Comparison of ENCODE assay signal across 9 cellular contexts in genomic region chr6:35294308-35294945, GRCh38. TPM values are rescaled to one million over a fixed set of nuclear protein-coding genes. Genes with fewer than 3 reads are reported as not detected.
DNase-seq lines count a peak whose midpoint lies in the region; ATAC-seq, FAIRE-seq and TF ChIP-seq lines count a peak whose summit lies in the region.
"Had no signal": no experiment of that assay in that cellular context is flagged by ENCODE, and none has a peak within 500 bp of the region (broad histone marks: within the 10 kb centered on the region; RNA-seq: fewer than 3 reads in every experiment).

No MANE protein-coding gene starts in this region.

- H3K79me2 ChIP-seq in K562 (ENCODE audit: control insufficient read depth, insufficient read depth, low read length) = peaks cover 17% of the 10 kb centered on the region

- no peak overlapping the region for H3K27ac ChIP-seq in K562 (ENCODE audit: extremely low read depth, low read depth, low read length)
- H3K27ac ChIP-seq: SK-N-MC had no signal

- CTCF ChIA-PET in Calu3 (lab: Charles Lee) = interaction anchor here (1.0 to 1.1 kb wide), 3 partner anchors 8 to 34 kb away, joined by 3 to 5 read pairs (median 3); no protein-coding TSS in a partner anchor
- CTCF ChIA-PET in K562 (lab: Yijun Ruan, JAX; ENCODE audit: low intra/inter-chr PET ratio) = interaction anchor here (0.5 to 2.1 kb wide), 6 partner anchors 33 to 443 kb away, joined by 3 to 9 read pairs (median 7); partner anchors contain the start of genes ARMC12, PPARD and RPL10A

- FAIRE-seq in K562 (lab: Jason Lieb, UNC) = peak; percentile 91

- peak; percentile 94 for TF ChIP-seq CTCF in Calu3 (IDR thresholded peaks at IDR 0.05; ENCODE audit: unreplicated experiment)
- peak; percentile 88 to 96 (median 91) for TF ChIP-seq CTCF in K562 (IDR thresholded peaks at IDR 0.05 in 2 of 3, conservative IDR thresholded peaks at IDR 0.05 in 1 of 3; ENCODE audit: insufficient read depth in 2 of 3, low read depth in 1 of 3, low read length in 3 of 3)

- no peak overlapping the region for H3K4me3 Mint-ChIP-seq in Calu3 (ENCODE audit: low read depth, unreplicated experiment)
- H3K4me3 Mint-ChIP-seq in stimulated activated naive CD8-positive, alpha-beta T cell treated with anti-CD3 and anti-CD28 coated beads, Interleukin-15, amount 100 ng/mL, for 72 hours = no peak overlapping the region

- peaks cover 17 to 21% of the 10 kb centered on the region in 2 experiments for H3K4me1 ChIP-seq in K562 (replicated peaks in 1 of 2; ENCODE audit: control insufficient read depth in 2 of 2, insufficient read depth in 2 of 2, low read length in 2 of 2)

- no peaks in the 10 kb centered on the region for H3K9me1 ChIP-seq in K562 (ENCODE audit: control insufficient read depth, insufficient read depth, low read length)

- no peak overlapping the region for H3K4me2 ChIP-seq in K562 (ENCODE audit: insufficient read depth, low read length)

- H3K36me3 Mint-ChIP-seq in Calu3 (ENCODE audit: insufficient read depth, unreplicated experiment) = peaks cover 21% of the 10 kb centered on the region

- intact Hi-C loops in Calu3 (cut with micrococcal nuclease; ENCODE audit: unreplicated experiment) = loop anchor here (10.0 kb wide), 1 partner anchor 260 kb away; no protein-coding TSS in a partner anchor
- intact Hi-C loops in K562 (cut with micrococcal nuclease) = loop anchor here (10.0 kb wide), 2 partner anchors 260 to 660 kb away; no protein-coding TSS in a partner anchor

- peak; percentile 67 to 83 for TF ChIP-seq RAD21 in K562 (CRISPR knock-in tag; conservative IDR thresholded peaks at IDR 0.05 in 1 of 2, IDR thresholded peaks at IDR 0.05 in 1 of 2)

- no peak overlapping the region for H3K9ac ChIP-seq in K562 (ENCODE audit: insufficient read depth in 1 of 2, low read depth in 2 of 2, low read length in 2 of 2)

- ATAC-seq in K562 = peak; percentile 62
- no peak for ATAC-seq in stimulated activated naive CD8-positive, alpha-beta T cell treated with anti-CD3 and anti-CD28 coated beads, Interleukin-15, amount 100 ng/mL, for 72 hours
- ATAC-seq in GM19397 (IDR thresholded peaks at IDR 0.05; ENCODE audit: unreplicated experiment) = no peak
- ATAC-seq in HG03159 (IDR thresholded peaks at IDR 0.05; ENCODE audit: unreplicated experiment) = no peak

- TF ChIP-seq EP300 in K562 (IDR thresholded peaks at IDR 0.05; ENCODE audit: low read length) = no peak

- no peaks in the 10 kb centered on the region for H3K27me3 Mint-ChIP-seq in Calu3 (ENCODE audit: unreplicated experiment)
- no peaks in the 10 kb centered on the region for H3K27me3 Mint-ChIP-seq in stimulated activated naive CD8-positive, alpha-beta T cell treated with anti-CD3 and anti-CD28 coated beads, Interleukin-15, amount 100 ng/mL, for 72 hours

- H3K27me3 ChIP-seq in K562 (ENCODE audit: control insufficient read depth in 2 of 2, insufficient read depth in 2 of 2, low read length in 2 of 2) = no peaks in the 10 kb centered on the region

- H3K36me3 ChIP-seq in K562 (ENCODE audit: control insufficient read depth, insufficient read depth, low read length) = no peaks in the 10 kb centered on the region; the same call in 2 of the 3 replicates

- BruUV-seq in Calu3 (replicated peaks; lab: Mats Ljungman, UMichigan) = no TSS peak
- BruUV-seq in K562 (replicated peaks; lab: Mats Ljungman, UMichigan) = no TSS peak

- H4K20me1 ChIP-seq in K562 (replicated peaks; ENCODE audit: control insufficient read depth, insufficient read depth, low read length) = no peaks in the 10 kb centered on the region

- peaks cover 3% of the 10 kb centered on the region for H3K4me1 Mint-ChIP-seq in Calu3 (ENCODE audit: low read depth, unreplicated experiment)
- peaks cover 24% of the 10 kb centered on the region for H3K4me1 Mint-ChIP-seq in stimulated activated naive CD8-positive, alpha-beta T cell treated with anti-CD3 and anti-CD28 coated beads, Interleukin-15, amount 100 ng/mL, for 72 hours

- in situ Hi-C loops in K562 (cut with MboI) = no loop called here

- no peak overlapping the region for H3K27ac Mint-ChIP-seq in Calu3 (ENCODE audit: unreplicated experiment)
- no peak overlapping the region for H3K27ac Mint-ChIP-seq in stimulated activated naive CD8-positive, alpha-beta T cell treated with anti-CD3 and anti-CD28 coated beads, Interleukin-15, amount 100 ng/mL, for 72 hours

- H3K9me3 ChIP-seq in K562 (replicated peaks; ENCODE audit: control insufficient read depth, insufficient read depth, low read depth, low read length) = no peaks in the 10 kb centered on the region

- H2AFZ ChIP-seq in K562 (ENCODE audit: low read depth, low read length) = 0 out of 2 replicates have a peak overlapping the region, but pooled peaks have one; percentile 3

- TF ChIP-seq POLR2A in K562 (conservative IDR thresholded peaks at IDR 0.05) = no peak

- WGBS in K562 (ENCODE audit: insufficient coverage, low coverage, missing lambda C conversion rate) = 33% methylated on average over 10 of the region's 10 CpGs

- no peak overlapping the region for H3K4me3 ChIP-seq in K562
- H3K4me3 ChIP-seq: SK-N-MC had no signal

- DNase-seq in Calu3 = peak; percentile 60
- peak; percentile 75 for DNase-seq in HuH-7 (ENCODE audit: low spot score)
- peak; percentile 37 for DNase-seq in SHP77 treated with DMSO at 0.1 percent for 48 hours (lab: John Stamatoyannopoulos, UW)
- peak; percentile 75 to 85 (median 79) for DNase-seq in K562 (ENCODE audit: extremely low read depth in 1 of 4, low spot score in 3 of 4)
- peak; percentile 70 for DNase-seq in islet precursor cell
- peak; percentile 29 to 43 for DNase-seq in stimulated activated naive CD8-positive, alpha-beta T cell treated with anti-CD3 and anti-CD28 coated beads, Interleukin-15, amount 100 ng/mL, for 72 hours

- POLR2A ChIA-PET in K562 (lab: Yijun Ruan, JAX) = interaction anchor here (0.8 to 1.6 kb wide), 4 partner anchors 163 to 179 kb away, joined by 3 to 6 read pairs (median 4); partner anchors contain the start of gene RPL10A

- no peaks in the 10 kb centered on the region for H3K9me3 Mint-ChIP-seq in Calu3 (ENCODE audit: low read depth, unreplicated experiment)
- no peaks in the 10 kb centered on the region for H3K9me3 Mint-ChIP-seq in stimulated activated naive CD8-positive, alpha-beta T cell treated with anti-CD3 and anti-CD28 coated beads, Interleukin-15, amount 100 ng/mL, for 72 hours

RNA-seq across cellular contexts. Expression of gene DEF6, which starts 3.2 kb away (rescaled TPM):
- total RNA-seq in Calu3 (2022) (15.4 and 18.5 TPM in 2 replicates), K562 (2014; rRNA removed) (42.0 and 43.4 TPM in 2 replicates), K562 (2014; rRNA removed; fragmentation: Illumina TruSeq; extraction: Trizol) (10.0 and 13.5 TPM in 2 replicates), K562 (2015; rRNA removed; fragmentation: Illumina TruSeq; extraction: Trizol) (22.7 and 24.5 TPM in 2 replicates), K562 (2021) (30.9 and 37.8 TPM in 2 replicates)
- 16.1 and 32.8 TPM in 2 replicates for total RNA-seq in K562 (2011; cell fraction: chromatin; rRNA removed; ENCODE audit: low replicate concordance)
- 31.3 and 33.7 TPM in 2 replicates for total RNA-seq in K562 (2011; cell fraction: nucleolus; rRNA removed)
- total RNA-seq in K562 (2011; cell fraction: nucleoplasm; rRNA removed) = 22.9 and 25.3 TPM in 2 replicates
- polyA plus RNA-seq in K562 (2011; rRNA removed) (27.5 and 42.7 TPM in 2 replicates), K562 (2014; fragmentation: Illumina TruSeq; extraction: Trizol) (15.9 and 22.0 TPM in 2 replicates), K562 (2014; fragmentation: Nextera tagmentation; extraction: Ambion mirVana) (1 to 10 TPM; 1.3 to 1.4 TPM), K562 (2014; rRNA removed) (44.6 and 45.7 TPM in 2 replicates)
- polyA plus RNA-seq in K562 (2011; cell fraction: cytosol; rRNA removed) = 38.6 and 39.4 TPM in 2 replicates
- 97.0 and 136 TPM in 2 replicates for polyA plus RNA-seq in K562 (2011; cell fraction: nucleus; rRNA removed)
- 23.2 and 45.2 TPM in 2 replicates for polyA plus RNA-seq in K562 (2012)
- 22.7 and 23.2 TPM in 2 replicates for polyA minus RNA-seq in K562 (2011; rRNA and poly(A)+ RNA removed)
- polyA minus RNA-seq in K562 (2011; cell fraction: cytosol; rRNA and poly(A)+ RNA removed) = 15.9 and 23.3 TPM in 2 replicates
- 25.7 and 35.2 TPM in 2 replicates for polyA minus RNA-seq in K562 (2011; cell fraction: nucleus; rRNA and poly(A)+ RNA removed)

RNA-seq across cellular contexts. Expression of gene ZNF76, which starts 34.9 kb away (rescaled TPM):
- total RNA-seq in Calu3 (2022) (52.0 and 60.0 TPM in 2 replicates), K562 (2014; rRNA removed) (10.7 and 13.1 TPM in 2 replicates), K562 (2014; rRNA removed; fragmentation: Illumina TruSeq; extraction: Trizol) (3.9 and 4.4 TPM in 2 replicates), K562 (2015; rRNA removed; fragmentation: Illumina TruSeq; extraction: Trizol) (4.3 and 5.0 TPM in 2 replicates), K562 (2021) (13.1 and 16.0 TPM in 2 replicates)
- total RNA-seq in K562 (2011; cell fraction: chromatin; rRNA removed; ENCODE audit: low replicate concordance) = 63.3 and 125 TPM in 2 replicates
- 52.7 and 67.8 TPM in 2 replicates for total RNA-seq in K562 (2011; cell fraction: nucleolus; rRNA removed)
- 59.0 and 75.9 TPM in 2 replicates for total RNA-seq in K562 (2011; cell fraction: nucleoplasm; rRNA removed)
- polyA plus RNA-seq in K562 (2011; rRNA removed) (14.9 and 26.5 TPM in 2 replicates), K562 (2014; fragmentation: Illumina TruSeq; extraction: Trizol) (10.9 and 16.1 TPM in 2 replicates), K562 (2014; fragmentation: Nextera tagmentation; extraction: Ambion mirVana) (1 to 10 TPM; 1.2 to 1.3 TPM), K562 (2014; rRNA removed) (16.9 and 17.8 TPM in 2 replicates)
- 13.5 and 17.8 TPM in 2 replicates for polyA plus RNA-seq in K562 (2011; cell fraction: cytosol; rRNA removed)
- polyA plus RNA-seq in K562 (2011; cell fraction: nucleus; rRNA removed) = 121 and 138 TPM in 2 replicates
- 11.7 and 27.2 TPM in 2 replicates for polyA plus RNA-seq in K562 (2012)
- 13.5 and 18.6 TPM in 2 replicates for polyA minus RNA-seq in K562 (2011; rRNA and poly(A)+ RNA removed)
- 3.8 and 11.0 TPM in 2 replicates for polyA minus RNA-seq in K562 (2011; cell fraction: cytosol; rRNA and poly(A)+ RNA removed)
- polyA minus RNA-seq in K562 (2011; cell fraction: nucleus; rRNA and poly(A)+ RNA removed) = 18.3 and 27.4 TPM in 2 replicates

RNA-seq across cellular contexts. Expression of gene PPARD, which starts 47.9 kb away (rescaled TPM):
- 26.2 and 26.8 TPM in 2 replicates for total RNA-seq in Calu3 (2022)
- 15.0 and 29.8 TPM in 2 replicates for total RNA-seq in K562 (2011; cell fraction: chromatin; rRNA removed; ENCODE audit: low replicate concordance)
- total RNA-seq in K562 (2011; cell fraction: nucleolus; rRNA removed) = 15.7 and 18.3 TPM in 2 replicates
- total RNA-seq in K562 (2011; cell fraction: nucleoplasm; rRNA removed) = 17.1 and 18.0 TPM in 2 replicates
- 3.8 and 5.1 TPM in 2 replicates for total RNA-seq in K562 (2014; rRNA removed)
- 1.7 and 2.0 TPM in 2 replicates for total RNA-seq in K562 (2014; rRNA removed; fragmentation: Illumina TruSeq; extraction: Trizol)
- total RNA-seq in K562 (2015; rRNA removed; fragmentation: Illumina TruSeq; extraction: Trizol) = 3.1 and 3.3 TPM in 2 replicates
- total RNA-seq in K562 (2021) = 11.4 and 13.2 TPM in 2 replicates
- 8.1 and 18.2 TPM in 2 replicates for polyA plus RNA-seq in K562 (2011; rRNA removed)
- 16.0 and 18.8 TPM in 2 replicates for polyA plus RNA-seq in K562 (2011; cell fraction: cytosol; rRNA removed)
- polyA plus RNA-seq in K562 (2011; cell fraction: nucleus; rRNA removed) = 26.6 and 29.0 TPM in 2 replicates
- 10.8 and 20.2 TPM in 2 replicates for polyA plus RNA-seq in K562 (2012)
- 9.2 and 11.4 TPM in 2 replicates for polyA plus RNA-seq in K562 (2014; fragmentation: Illumina TruSeq; extraction: Trizol)
- polyA plus RNA-seq in K562 (2014; fragmentation: Nextera tagmentation; extraction: Ambion mirVana) = under 1 TPM; 0.14 to 0.18 TPM
- 9.5 and 9.7 TPM in 2 replicates for polyA plus RNA-seq in K562 (2014; rRNA removed)
- polyA minus RNA-seq in K562 (2011; rRNA and poly(A)+ RNA removed) = 7.2 TPM in 2 replicates
- polyA minus RNA-seq in K562 (2011; cell fraction: cytosol; rRNA and poly(A)+ RNA removed) = 6.5 and 10.1 TPM in 2 replicates
- 5.0 and 6.9 TPM in 2 replicates for polyA minus RNA-seq in K562 (2011; cell fraction: nucleus; rRNA and poly(A)+ RNA removed)
